ENCODE assay signal across 8 cellular contexts in genomic region chrX:136953867-136954787, GRCh38.
DNase-seq lines count a peak whose midpoint lies in the region; ATAC-seq and TF ChIP-seq lines count a peak whose summit lies in the region.

No MANE protein-coding gene starts in this region.

- no peaks in the 10 kb centered on the region for H4K20me1 ChIP-seq in OCI-LY3 (ENCODE audit: insufficient read depth, low read length)

- no peak for TF ChIP-seq EP300 in ovary (IDR thresholded peaks at IDR 0.05)

- H3K9ac ChIP-seq in OCI-LY3 (ENCODE audit: low read length): no peak overlapping the region

- intact Hi-C loops in ovary (cut with DNase I): no loop called here
- intact Hi-C loops in aorta (cut with DNase I): loop anchor here in 1 of 2 donors (10.0 kb wide), 1 partner anchor 101 kb away; no protein-coding TSS in a partner anchor

- DNase-seq in EH (ENCODE audit: low read depth): peak; percentile 63
- DNase-seq in HT1080 (ENCODE audit: low read depth): peak; percentile 41
- peak; percentile 46 for DNase-seq in activated T-cell treated with anti-CD3 and anti-CD28 coated beads, Interleukin-2, amount 50 U/mL, for 1 hour
- peak; percentile 80 for DNase-seq in fibroblast of pulmonary artery (ENCODE audit: low read depth)
- peak; percentile 48 to 75 (median 58) for DNase-seq in ovary
- DNase-seq in aorta: peak; percentile 73 to 80

- H3K4me1 ChIP-seq in OCI-LY3 (ENCODE audit: low read length) (peaks cover 6% of the 10 kb centered on the region; the same call in 1 of the 2 replicates), ovary (ENCODE audit: insufficient read depth) (no peaks in the 10 kb centered on the region), aorta (ENCODE audit: control insufficient read depth in 1 of 2, insufficient read depth in 2 of 2, low read length in 2 of 2) (no peaks in the 10 kb centered on the region)

- TF ChIP-seq POLR2A in ovary (IDR thresholded peaks at IDR 0.05): no peak

- H3K9me3 ChIP-seq in OCI-LY3 (ENCODE audit: insufficient read depth, low read length): no peaks in the 10 kb centered on the region
- no peaks in the 10 kb centered on the region for H3K9me3 ChIP-seq in ovary
- no peaks in the 10 kb centered on the region for H3K9me3 ChIP-seq in aorta (ENCODE audit: control insufficient read depth, low read length)

- no peaks in the 10 kb centered on the region for H3K27me3 ChIP-seq in OCI-LY3 (ENCODE audit: low read depth, low read length)
- no peaks in the 10 kb centered on the region for H3K27me3 ChIP-seq in ovary
- H3K27me3 ChIP-seq in aorta (ENCODE audit: control insufficient read depth in 1 of 2, insufficient read depth in 2 of 2, low read length in 1 of 2): no peaks in the 10 kb centered on the region

- H3K36me3 ChIP-seq in OCI-LY3 (replicated peaks; ENCODE audit: low read depth, low read length): no peaks in the 10 kb centered on the region
- H3K36me3 ChIP-seq in ovary: no peaks in the 10 kb centered on the region
- no peaks in the 10 kb centered on the region for H3K36me3 ChIP-seq in aorta (ENCODE audit: control insufficient read depth in 1 of 2, insufficient read depth in 2 of 2, low read length in 1 of 2)

- H3K4me3 ChIP-seq in OCI-LY3 (ENCODE audit: low read length) (no peak overlapping the region), fibroblast of pulmonary artery (replicated peaks; ENCODE audit: low read depth, low read length) (no peak overlapping the region), ovary (no peak overlapping the region), aorta (ENCODE audit: low read length in 2 of 2) (no peak overlapping the region)

- no peak overlapping the region for H2AFZ ChIP-seq in OCI-LY3 (ENCODE audit: low read depth, low read length)

- H3K27ac ChIP-seq in OCI-LY3 (ENCODE audit: low read length): no peak overlapping the region
- H3K27ac ChIP-seq in ovary: no peak overlapping the region
- no peak overlapping the region for H3K27ac ChIP-seq in aorta (ENCODE audit: low read depth in 1 of 2, low read length in 2 of 2)

- ATAC-seq in GM21528 (IDR thresholded peaks at IDR 0.05; ENCODE audit: low FRiP score, unreplicated experiment) (peak; percentile 98), aorta (ENCODE audit: low FRiP score) (peak; percentile 72)

- TF ChIP-seq CTCF in OCI-LY3 (IDR thresholded peaks at IDR 0.05; ENCODE audit: low read depth, low read length) (peak; percentile 62), fibroblast of pulmonary artery (IDR thresholded peaks at IDR 0.05; ENCODE audit: low read length, missing control alignments) (peak; percentile 63), ovary (IDR thresholded peaks at IDR 0.05) (no peak)

- 56 to 63% (median 61%) methylated on average over 26 of the region's 26 CpGs for WGBS in ovary, 3 donors
- WGBS in aorta, 2 donors: 58 to 62% methylated on average over 26 of the region's 26 CpGs

- H3K4me2 ChIP-seq in OCI-LY3 (ENCODE audit: low read length): no peak overlapping the region

- no peaks in the 10 kb centered on the region for H3K79me2 ChIP-seq in OCI-LY3 (ENCODE audit: low read length)

Comparison
In these comparisons a context has a peak if more than half of its experiments do, and no peak if none do; other contexts are left out.
1. CTCF ChIP-seq: peak in OCI-LY3 (single experiment) and fibroblast of pulmonary artery (single experiment); none in ovary (0 of 3).
2. Peak in every context shown above with its lines, with median percentiles within 50 percentile points of each other: DNase-seq.